In genomic region chr6:169913096-169913615, GRCh38 we compare ENCODE assay signal across 16 cellular contexts.
"Had no signal": no experiment of that assay in that cellular context is flagged by ENCODE, and none has a peak within 500 bp of the region (broad histone marks: within the 10 kb centered on the region; RNA-seq: fewer than 3 reads in every experiment).

No MANE protein-coding gene starts in this region.

- H3K27ac ChIP-seq: epithelial cell of prostate, gastrocnemius medialis, heart right ventricle, lower lobe of right lung, neural progenitor cell, ovary, thoracic aorta had no signal

- ATAC-seq: activated T-cell treated with anti-CD3 and anti-CD28 coated beads, Interleukin-2, amount 50 U/mL, for 4 hours; gastrocnemius medialis; heart right ventricle; left cardiac atrium; lower lobe of right lung; sciatic nerve had no signal

- H3K9me3 ChIP-seq: gastrocnemius medialis, heart right ventricle, lower lobe of right lung, ovary, thoracic aorta had no signal

- H3K36me3 ChIP-seq: gastrocnemius medialis, heart right ventricle, lower lobe of right lung, neural progenitor cell, ovary, thoracic aorta had no signal

- H3K4me3 ChIP-seq: gastrocnemius medialis, heart right ventricle, lower lobe of right lung, neural progenitor cell, ovary, thoracic aorta had no signal

- H3K9ac ChIP-seq: neural progenitor cell had no signal

- H3K27me3 ChIP-seq: gastrocnemius medialis, neural progenitor cell, ovary had no signal

- H3K4me2 ChIP-seq: neural progenitor cell had no signal

- H2AFZ ChIP-seq: neural progenitor cell had no signal

- FAIRE-seq: astrocyte had no signal

- H3K4me1 ChIP-seq: neural progenitor cell had no signal

- DNase-seq: activated CD4-positive, alpha-beta memory T cell treated with anti-CD3 and anti-CD28 coated beads for 36 hours; activated CD4-positive, alpha-beta T cell treated with anti-CD3 and anti-CD28 coated beads for 1 hour; activated effector memory CD4-positive, alpha-beta T cell treated with Interleukin-2 at 50 U/mL for 16 hours; activated naive CD4-positive, alpha-beta T cell treated with anti-CD3 and anti-CD28 coated beads, Interleukin-2, amount 50 U/mL, for 16 hours; activated T-cell treated with anti-CD3 and anti-CD28 coated beads, Interleukin-2, amount 50 U/mL, for 4 hours; gastrocnemius medialis; heart right ventricle; left cardiac atrium; lower lobe of right lung; ovary; T1000 had no signal
